Comparison of ENCODE assay signal across 8 cellular contexts in the genomic region with DNA sequence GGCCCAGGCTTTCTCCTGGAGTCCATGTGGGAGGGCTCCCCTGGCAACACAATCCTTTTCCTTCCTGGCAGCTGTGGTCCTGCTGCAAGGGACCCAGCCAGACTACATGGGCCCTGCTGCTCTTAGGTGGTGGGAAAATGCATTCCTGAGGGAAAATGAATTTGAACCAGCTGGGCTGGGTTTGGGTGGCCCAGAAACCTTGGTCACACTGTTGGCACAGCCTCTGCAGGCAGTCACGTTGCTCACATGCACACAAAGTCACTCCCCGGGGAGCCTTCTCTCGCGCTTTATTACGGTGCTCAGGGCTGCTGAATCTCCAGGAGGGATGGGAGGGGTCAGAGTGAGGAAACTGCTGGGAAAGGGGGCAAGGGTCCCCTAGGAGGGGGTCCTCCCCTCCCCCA. TPM values are rescaled to one million over a fixed set of nuclear protein-coding genes. Genes with fewer than 3 reads are reported as not detected.
DNase-seq lines count a peak whose midpoint lies in the region; ATAC-seq, FAIRE-seq and TF ChIP-seq lines count a peak whose summit lies in the region.

No MANE protein-coding gene starts in this region.

- peak in 1 of 2 experiments; percentile 37 for DNase-seq in A549 (ENCODE audit: low read depth in 1 of 2, low spot score in 1 of 2)
- DNase-seq in LHCN-M2 (ENCODE audit: low read depth), result peak; percentile 39
- DNase-seq in stimulated activated CD4-positive, alpha-beta T cell treated with anti-CD3 and anti-CD28 coated beads, Interleukin-15, amount 100 ng/mL, for 24 hours, result no peak
- no peak for DNase-seq in WERI-Rb-1
- no peak for DNase-seq in NCI-H524 treated with DMSO at 0.1 percent for 48 hours (lab: John Stamatoyannopoulos, UW)

- TF ChIP-seq RAD21 in A549 (conservative IDR thresholded peaks at IDR 0.05 in 1 of 2, IDR thresholded peaks at IDR 0.05 in 1 of 2), result no peak

- peak overlapping the region; percentile 61 for H3K4me2 ChIP-seq in A549

- no peak for FAIRE-seq in A549 (lab: Jason Lieb, UNC)

- no peak for TF ChIP-seq EP300 in A549 (IDR thresholded peaks at IDR 0.05)

- no peak for TF ChIP-seq POLR2A in A549 (IDR thresholded peaks at IDR 0.05; ENCODE audit: low read length)

- CTCF ChIA-PET in A549 (lab: Yijun Ruan, JAX), result interaction anchor here (1.0 to 3.0 kb wide), 6 partner anchors 16 to 170 kb away, joined by 3 to 9 read pairs (median 4); no protein-coding TSS in a partner anchor

- POLR2A ChIA-PET in A549 (lab: Yijun Ruan, JAX), result no interaction called here

- H3K27me3 ChIP-seq in duodenal mucosa (ENCODE audit: control insufficient read depth in 1 of 2, insufficient read depth in 2 of 2, low read length in 2 of 2), result no peaks in the 10 kb centered on the region
- H3K27me3 ChIP-seq in mucosa of rectum (ENCODE audit: control insufficient read depth in 2 of 2, insufficient read depth in 2 of 2, low read length in 2 of 2), result no peaks in the 10 kb centered on the region
- H3K27me3 ChIP-seq in WERI-Rb-1 (ENCODE audit: insufficient read depth, low read depth, severe bottlenecking), result no peaks in the 10 kb centered on the region

- H3K27ac ChIP-seq in A549 (peak overlapping the region; percentile 81 to 84), duodenal mucosa (ENCODE audit: low read depth, low read length) (peak overlapping the region; percentile 13), mucosa of rectum (ENCODE audit: low read depth in 2 of 2, low read length in 2 of 2) (peak overlapping the region; percentile 90 to 98), WERI-Rb-1 (no peak overlapping the region)

- no peaks in the 10 kb centered on the region for H3K9me3 ChIP-seq in A549
- H3K9me3 ChIP-seq in duodenal mucosa (ENCODE audit: control insufficient read depth in 1 of 2, low read length in 2 of 2), result no peaks in the 10 kb centered on the region
- H3K9me3 ChIP-seq in mucosa of rectum (ENCODE audit: control insufficient read depth in 2 of 2, low read length in 2 of 2), result no peaks in the 10 kb centered on the region
- peaks cover 5% of the 10 kb centered on the region for H3K9me3 ChIP-seq in WERI-Rb-1 (ENCODE audit: severe bottlenecking)

- no peak overlapping the region for H3K4me3 ChIP-seq in A549
- no peak overlapping the region for H3K4me3 ChIP-seq in duodenal mucosa (ENCODE audit: low read depth in 1 of 2, low read length in 2 of 2)
- H3K4me3 ChIP-seq in mucosa of rectum (ENCODE audit: low read length in 2 of 2), result no peak overlapping the region
- H3K4me3 ChIP-seq in WERI-Rb-1 (ENCODE audit: low read depth, low read length), result no peak overlapping the region

- H3K9ac ChIP-seq in duodenal mucosa (ENCODE audit: low read depth in 1 of 2, low read length in 2 of 2), result peak overlapping the region; percentile 2 to 14
- H3K9ac ChIP-seq in mucosa of rectum (ENCODE audit: low read depth in 1 of 2, low read length in 2 of 2), result peak overlapping the region; percentile 41 to 63

- 57% methylated on average over 5 of the region's 5 CpGs for WGBS in A549 (ENCODE audit: missing lambda C conversion rate)

- TF ChIP-seq CTCF in A549 (IDR thresholded peaks at IDR 0.05), result no peak
- no peak for TF ChIP-seq CTCF in WERI-Rb-1 (IDR thresholded peaks at IDR 0.05; ENCODE audit: low read depth, low read length)

- H3K4me1 ChIP-seq in A549, result peaks cover 98% of the 10 kb centered on the region
- peaks cover 82 to 86% of the 10 kb centered on the region in 2 donors for H3K4me1 ChIP-seq in duodenal mucosa (ENCODE audit: control insufficient read depth in 1 of 2, insufficient read depth in 2 of 2, low read length in 2 of 2)
- peaks cover 89 to 97% of the 10 kb centered on the region in 2 donors for H3K4me1 ChIP-seq in mucosa of rectum (ENCODE audit: control insufficient read depth in 2 of 2, insufficient read depth in 2 of 2, low read length in 2 of 2)

- no peaks in the 10 kb centered on the region for H3K36me3 ChIP-seq in duodenal mucosa (ENCODE audit: control insufficient read depth in 1 of 2, insufficient read depth in 2 of 2, low read length in 2 of 2)
- no peaks in the 10 kb centered on the region for H3K36me3 ChIP-seq in mucosa of rectum (ENCODE audit: control insufficient read depth in 2 of 2, insufficient read depth in 2 of 2, low read length in 2 of 2)
- no peaks in the 10 kb centered on the region for H3K36me3 ChIP-seq in WERI-Rb-1

- no peak for ATAC-seq in A549
- no peak for ATAC-seq in HG02885 (IDR thresholded peaks at IDR 0.05; ENCODE audit: poor library complexity, unreplicated experiment)

TF ChIP-seq in A549, 52 proteins besides CTCF, POLR2A, EP300 and RAD21:
- TF ChIP-seq PBX3 (IDR thresholded peaks at IDR 0.05) (no peak), MAX (IDR thresholded peaks at IDR 0.05) (0 out of 2 replicates have a peak, but pooled peaks have one; percentile 31)
TF ChIP-seq in A549: peak in this region for 1.

RNA-seq across cellular contexts. Expression of gene PLEKHG3, which starts 17.2 kb away (rescaled TPM):
- polyA plus RNA-seq in A549 (2011; rRNA removed) (29.8 and 30.5 TPM in 2 replicates), A549 (2017; fragmentation: RNase III; extraction: RNeasy Plus Mini Kit Qiagen cat#74134 plus additional on column Dnase treatment) (21.9 to 26.4 TPM (median 23.2 TPM) in 3 replicates)
- 23.4 and 33.9 TPM in 2 replicates for polyA plus RNA-seq in A549 (2012; cell fraction: cytosol; rRNA removed)
- polyA plus RNA-seq in A549 (2012; cell fraction: nucleus; rRNA removed), result 69.3 and 101 TPM in 2 replicates
- polyA minus RNA-seq in A549 (2011; rRNA and poly(A)+ RNA removed), result 46.3 and 47.5 TPM in 2 replicates
- total RNA-seq in LHCN-M2 (2014; rRNA removed), result 3.5 and 6.0 TPM in 2 replicates
- 5.9 TPM for polyA plus RNA-seq in LHCN-M2 (2012)
